ENCODE assay signal across 24 cellular contexts in the genomic region with DNA sequence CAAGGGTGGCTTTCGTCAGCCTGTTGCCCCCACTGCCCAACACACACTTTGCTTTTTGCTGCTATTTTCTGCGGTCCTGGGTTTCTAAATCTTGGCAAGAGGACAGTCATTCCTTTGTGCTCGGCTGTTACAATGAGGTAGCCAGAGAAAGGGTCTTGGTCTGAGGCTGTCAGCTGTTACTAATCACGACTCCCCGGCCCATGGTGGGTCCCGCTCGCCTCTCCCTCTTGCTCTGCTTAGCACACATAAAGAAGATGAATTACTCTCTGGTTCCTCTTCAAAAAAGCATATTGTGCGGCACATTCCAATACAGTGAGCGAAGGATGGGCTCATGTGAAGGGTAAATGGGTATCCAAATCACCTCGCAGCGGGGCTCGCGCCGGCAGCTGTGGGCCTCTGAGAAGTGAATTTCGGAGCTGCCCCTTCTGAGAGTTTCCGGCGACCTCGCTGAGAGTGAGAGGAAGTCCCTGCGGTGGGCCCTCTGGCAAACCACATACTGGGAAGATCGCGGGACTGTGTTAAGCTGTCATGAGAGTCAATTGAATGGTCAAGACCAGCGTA. TPM values are rescaled to one million over a fixed set of nuclear protein-coding genes. Genes with fewer than 3 reads are reported as not detected.
DNase-seq lines count a peak whose midpoint lies in the region; ATAC-seq and TF ChIP-seq lines count a peak whose summit lies in the region.
"Had no signal": no experiment of that assay in that cellular context is flagged by ENCODE, and none has a peak within 500 bp of the region (broad histone marks: within the 10 kb centered on the region; RNA-seq: fewer than 3 reads in every experiment).

No MANE protein-coding gene starts in this region.

- no peak for TF ChIP-seq CTCF in Caco-2 (IDR thresholded peaks at IDR 0.05; ENCODE audit: insufficient read depth in 1 of 2, low read depth in 1 of 2, low read length in 1 of 2, severe bottlenecking in 1 of 2, unreplicated experiment in 1 of 2)
- no peak for TF ChIP-seq CTCF in lower lobe of right lung (IDR thresholded peaks at IDR 0.05)

- no TSS peak for BruUV-seq in Caco-2 (replicated peaks; lab: Mats Ljungman, UMichigan)

- POLR2A ChIA-PET in Caco-2 (lab: Charles Lee) = no interaction called here

- H3K4me1 Mint-ChIP-seq in Caco-2 (ENCODE audit: low read depth, unreplicated experiment) = peaks cover 51% of the 10 kb centered on the region
- no peaks in the 10 kb centered on the region for H3K4me1 Mint-ChIP-seq in activated naive CD8-positive, alpha-beta T cell treated with anti-CD3 and anti-CD28 coated beads, Interleukin-2, amount 50 U/mL, for 24 hours
- H3K4me1 Mint-ChIP-seq: activated CD4-positive, alpha-beta memory T cell treated with anti-CD3 and anti-CD28 coated beads, Interleukin-2, amount 10 ng/mL, durations not matched to agents 7 days and 5 days; CD4-positive, CD25-positive, alpha-beta regulatory T cell; stimulated activated effector memory CD8-positive, alpha-beta T cell treated with anti-CD3 and anti-CD28 coated beads, Interleukin-12 subunit alpha, Interleukin-12 subunit beta, amount 100 ng/mL, for 72 hours had no signal

- no peak overlapping the region for H3K4me3 Mint-ChIP-seq in Caco-2 (ENCODE audit: unreplicated experiment)
- no peak overlapping the region for H3K4me3 Mint-ChIP-seq in activated naive CD8-positive, alpha-beta T cell treated with anti-CD3 and anti-CD28 coated beads, Interleukin-2, amount 50 U/mL, for 24 hours
- H3K4me3 Mint-ChIP-seq: activated CD4-positive, alpha-beta memory T cell treated with anti-CD3 and anti-CD28 coated beads, Interleukin-2, amount 10 ng/mL, durations not matched to agents 7 days and 5 days; activated T-cell treated with anti-CD3 and anti-CD28 coated beads, Interleukin-2, amount 50 U/mL, for 24 hours; CD4-positive, CD25-positive, alpha-beta regulatory T cell; effector memory CD8-positive, alpha-beta T cell; stimulated activated effector memory CD8-positive, alpha-beta T cell treated with anti-CD3 and anti-CD28 coated beads, Interleukin-12 subunit alpha, Interleukin-12 subunit beta, amount 100 ng/mL, for 72 hours had no signal

- DNase-seq in Caco-2 = no peak
- peak in 50 of 58 donors; percentile 27 to 89 (median 60) for DNase-seq in anterior cingulate cortex (lab: John Stamatoyannopoulos, UW)
- peak in 40 of 51 donors; percentile 7 to 82 (median 52) for DNase-seq in hypothalamus (lab: John Stamatoyannopoulos, UW)
- peak; percentile 92 for DNase-seq in pons (ENCODE audit: low spot score)
- DNase-seq in activated naive CD4-positive, alpha-beta T cell treated with anti-CD3 and anti-CD28 coated beads, Interleukin-2, amount 50 U/mL, for 16 hours = no peak
- no peak for DNase-seq in activated naive CD8-positive, alpha-beta T cell treated with anti-CD3 and anti-CD28 coated beads, Interleukin-2, amount 50 U/mL, for 24 hours
- DNase-seq in lower lobe of right lung = no peak
- DNase-seq: activated CD4-positive, alpha-beta memory T cell treated with anti-CD3 and anti-CD28 coated beads, Interleukin-2, amount 10 ng/mL, durations not matched to agents 7 days and 5 days; activated T-cell treated with anti-CD3 and anti-CD28 coated beads, Interleukin-2, amount 50 U/mL, for 24 hours; CD4-positive, CD25-positive, alpha-beta regulatory T cell; DMS79; effector memory CD8-positive, alpha-beta T cell; NCI-H2029; NCI-H510A; psoas muscle; Right ventricle myocardium superior; T-helper 1 cell had no signal

- H3K4me3 ChIP-seq in Caco-2 (ENCODE audit: low read depth, low read length) (no peak overlapping the region), lower lobe of right lung (no peak overlapping the region)
- H3K4me3 ChIP-seq: A549, cardiac muscle cell, hepatocyte, psoas muscle, upper lobe of left lung had no signal

- intact Hi-C loops in Caco-2 (cut with micrococcal nuclease; ENCODE audit: unreplicated experiment) (no loop called here), lower lobe of right lung (cut with DNase I) (no loop called here)

- no peaks in the 10 kb centered on the region for H3K27me3 Mint-ChIP-seq in Caco-2 (ENCODE audit: insufficient read depth, unreplicated experiment)
- H3K27me3 Mint-ChIP-seq in activated naive CD8-positive, alpha-beta T cell treated with anti-CD3 and anti-CD28 coated beads, Interleukin-2, amount 50 U/mL, for 24 hours = peaks cover 2% of the 10 kb centered on the region

- H3K9me3 ChIP-seq in Caco-2 (no peaks in the 10 kb centered on the region), lower lobe of right lung (no peaks in the 10 kb centered on the region)
- H3K9me3 ChIP-seq: A549, psoas muscle, upper lobe of left lung had no signal

- H3K27me3 ChIP-seq in Caco-2 (replicated peaks; ENCODE audit: control insufficient read depth, insufficient read depth, low read length) = no peaks in the 10 kb centered on the region
- no peaks in the 10 kb centered on the region for H3K27me3 ChIP-seq in lower lobe of right lung (ENCODE audit: low read depth)
- H3K27me3 ChIP-seq: cardiac muscle cell, hepatocyte, upper lobe of left lung had no signal

- no peak for ATAC-seq in activated naive CD8-positive, alpha-beta T cell treated with anti-CD3 and anti-CD28 coated beads, Interleukin-2, amount 50 U/mL, for 24 hours
- ATAC-seq in GM21737 (IDR thresholded peaks at IDR 0.05; ENCODE audit: unreplicated experiment) (no peak), lower lobe of right lung (no peak)
- ATAC-seq: A549; activated naive CD4-positive, alpha-beta T cell treated with anti-CD3 and anti-CD28 coated beads, Interleukin-2, amount 50 U/mL, for 72 hours; effector memory CD8-positive, alpha-beta T cell; psoas muscle; stimulated activated effector memory CD8-positive, alpha-beta T cell treated with anti-CD3 and anti-CD28 coated beads, Interleukin-12 subunit alpha, Interleukin-12 subunit beta, amount 100 ng/mL, for 72 hours had no signal

- no peaks in the 10 kb centered on the region for H3K36me3 ChIP-seq in Caco-2 (ENCODE audit: control insufficient read depth, insufficient read depth, low read length)
- no peaks in the 10 kb centered on the region for H3K36me3 ChIP-seq in lower lobe of right lung
- H3K36me3 ChIP-seq: cardiac muscle cell, upper lobe of left lung had no signal

- no peak overlapping the region for H3K27ac ChIP-seq in lower lobe of right lung
- H3K27ac ChIP-seq: A549, cardiac muscle cell, hepatocyte, psoas muscle, upper lobe of left lung had no signal

- H3K4me1 ChIP-seq in Caco-2 (peaks cover 71% of the 10 kb centered on the region), lower lobe of right lung (peaks cover 17% of the 10 kb centered on the region)

- H3K27ac Mint-ChIP-seq in Caco-2 (ENCODE audit: unreplicated experiment) = peak overlapping the region; percentile 46
- no peak overlapping the region for H3K27ac Mint-ChIP-seq in activated naive CD8-positive, alpha-beta T cell treated with anti-CD3 and anti-CD28 coated beads, Interleukin-2, amount 50 U/mL, for 24 hours
- H3K27ac Mint-ChIP-seq: activated CD4-positive, alpha-beta memory T cell treated with anti-CD3 and anti-CD28 coated beads, Interleukin-2, amount 10 ng/mL, durations not matched to agents 7 days and 5 days; activated naive CD4-positive, alpha-beta T cell treated with anti-CD3 and anti-CD28 coated beads, Interleukin-2, amount 50 U/mL, for 72 hours; activated T-cell treated with anti-CD3 and anti-CD28 coated beads, Interleukin-2, amount 50 U/mL, for 24 hours; CD4-positive, CD25-positive, alpha-beta regulatory T cell; effector memory CD8-positive, alpha-beta T cell; stimulated activated effector memory CD8-positive, alpha-beta T cell treated with anti-CD3 and anti-CD28 coated beads, Interleukin-12 subunit alpha, Interleukin-12 subunit beta, amount 100 ng/mL, for 72 hours had no signal

- CTCF ChIA-PET in Caco-2 (lab: Charles Lee) = no interaction called here

- H3K36me3 Mint-ChIP-seq in Caco-2 (ENCODE audit: insufficient read depth, unreplicated experiment) = peaks cover 68% of the 10 kb centered on the region
- H3K36me3 Mint-ChIP-seq in activated naive CD8-positive, alpha-beta T cell treated with anti-CD3 and anti-CD28 coated beads, Interleukin-2, amount 50 U/mL, for 24 hours (ENCODE audit: low read depth) = no peaks in the 10 kb centered on the region
- H3K36me3 Mint-ChIP-seq: activated naive CD4-positive, alpha-beta T cell treated with anti-CD3 and anti-CD28 coated beads, Interleukin-2, amount 50 U/mL, for 72 hours; CD4-positive, CD25-positive, alpha-beta regulatory T cell; stimulated activated effector memory CD8-positive, alpha-beta T cell treated with anti-CD3 and anti-CD28 coated beads, Interleukin-12 subunit alpha, Interleukin-12 subunit beta, amount 100 ng/mL, for 72 hours had no signal

- no peaks in the 10 kb centered on the region for H3K9me3 Mint-ChIP-seq in Caco-2 (ENCODE audit: unreplicated experiment)
- H3K9me3 Mint-ChIP-seq in activated naive CD8-positive, alpha-beta T cell treated with anti-CD3 and anti-CD28 coated beads, Interleukin-2, amount 50 U/mL, for 24 hours = no peaks in the 10 kb centered on the region
- H3K9me3 Mint-ChIP-seq: activated CD4-positive, alpha-beta memory T cell treated with anti-CD3 and anti-CD28 coated beads, Interleukin-2, amount 10 ng/mL, durations not matched to agents 7 days and 5 days; activated naive CD4-positive, alpha-beta T cell treated with anti-CD3 and anti-CD28 coated beads, Interleukin-2, amount 50 U/mL, for 72 hours; activated T-cell treated with anti-CD3 and anti-CD28 coated beads, Interleukin-2, amount 50 U/mL, for 24 hours; effector memory CD8-positive, alpha-beta T cell; stimulated activated effector memory CD8-positive, alpha-beta T cell treated with anti-CD3 and anti-CD28 coated beads, Interleukin-12 subunit alpha, Interleukin-12 subunit beta, amount 100 ng/mL, for 72 hours had no signal

RNA-seq across cellular contexts. Expression of gene SLC1A3, which starts 56.0 kb away (rescaled TPM):
- total RNA-seq in Caco-2 (2022) (178 and 195 TPM in 2 replicates), lower lobe of right lung (52.1 TPM)
- total RNA-seq: activated CD4-positive, alpha-beta memory T cell treated with anti-CD3 and anti-CD28 coated beads, Interleukin-2, amount 10 ng/mL, durations not matched to agents 7 days and 5 days; CD4-positive, CD25-positive, alpha-beta regulatory T cell had no signal

Comparison
In these comparisons a context has a peak if more than half of its experiments do, and no peak if none do; other contexts are left out.
1. DNase-seq: peak in anterior cingulate cortex (50 of 58), hypothalamus (40 of 51) and pons (single experiment); none in Caco-2 (0 of 2), activated naive CD4-positive, alpha-beta T cell treated with anti-CD3 and anti-CD28 coated beads, Interleukin-2, amount 50 U/mL, for 16 hours (single experiment), activated naive CD8-positive, alpha-beta T cell treated with anti-CD3 and anti-CD28 coated beads, Interleukin-2, amount 50 U/mL, for 24 hours (single experiment) and lower lobe of right lung (single experiment).